ENCODE assay signal across 15 cellular contexts in genomic region chr7:2209961-2210323, GRCh38. TPM values are rescaled to one million over a fixed set of nuclear protein-coding genes. Genes with fewer than 3 reads are reported as not detected.
DNase-seq lines count a peak whose midpoint lies in the region; ATAC-seq, FAIRE-seq and TF ChIP-seq lines count a peak whose summit lies in the region.
"Had no signal": no experiment of that assay in that cellular context is flagged by ENCODE, and none has a peak within 500 bp of the region (broad histone marks: within the 10 kb centered on the region; RNA-seq: fewer than 3 reads in every experiment).

No MANE protein-coding gene starts in this region.

- ATAC-seq in GM21390 (IDR thresholded peaks at IDR 0.05; ENCODE audit: unreplicated experiment) (peak; percentile 28), HG03442 (IDR thresholded peaks at IDR 0.05; ENCODE audit: unreplicated experiment) (peak; percentile 11)

- H2BK120ac ChIP-seq in mesenchymal stem cell (ENCODE audit: low read depth, low read length) = no peak overlapping the region

- peaks cover 24% of the 10 kb centered on the region for H3K79me1 ChIP-seq in mesenchymal stem cell (replicated peaks; ENCODE audit: low read length, poor library complexity, severe bottlenecking)

- H3K9ac ChIP-seq in mesenchymal stem cell (ENCODE audit: low read length) = peak overlapping the region; percentile 70

- WGBS in mesenchymal stem cell = 98% methylated on average over 8 of the region's 8 CpGs

- H2AK5ac ChIP-seq in mesenchymal stem cell (ENCODE audit: low read length, severe bottlenecking) = no peak overlapping the region

- H3K4ac ChIP-seq in mesenchymal stem cell (ENCODE audit: low read depth in 1 of 2, low read length in 2 of 2) = no peak overlapping the region

- no peaks in the 10 kb centered on the region for H3K27me3 ChIP-seq in mesenchymal stem cell (ENCODE audit: control insufficient read depth in 1 of 2, insufficient read depth in 1 of 2, low read length in 2 of 2)
- H3K27me3 ChIP-seq: colonic mucosa, SJCRH30 had no signal

- H3K4me3 ChIP-seq in mesenchymal stem cell (ENCODE audit: insufficient read depth in 1 of 2, low read depth in 1 of 2, low read length in 2 of 2) = no peak overlapping the region
- H3K4me3 ChIP-seq: colonic mucosa, left ventricle myocardium inferior, SJCRH30, thoracic aorta had no signal

- DNase-seq in GM18507 (ENCODE audit: extremely low spot score, insufficient read length, low read depth) (no peak), mesenchymal stem cell (no peak), nucleus accumbens (lab: John Stamatoyannopoulos, UW) (no peak), C1 segment of cervical spinal cord (lab: John Stamatoyannopoulos, UW) (no peak), progenitor cell of endocrine pancreas (ENCODE audit: low spot score, unreplicated experiment) (no peak), NCI-H2196 (lab: John Stamatoyannopoulos, UW; ENCODE audit: unreplicated experiment) (no peak)

- no peak overlapping the region for H3K4me3 Mint-ChIP-seq in progenitor cell of endocrine pancreas (ENCODE audit: low read depth)
- H3K4me3 Mint-ChIP-seq: activated naive CD8-positive, alpha-beta T cell; brain; WTC11 had no signal

- H3K4me2 ChIP-seq in mesenchymal stem cell (ENCODE audit: low read length, poor library complexity, severe bottlenecking) = no peak overlapping the region

- H4K91ac ChIP-seq in mesenchymal stem cell (ENCODE audit: low read length) = no peak overlapping the region

- no peak overlapping the region for H3K27ac Mint-ChIP-seq in progenitor cell of endocrine pancreas
- H3K27ac Mint-ChIP-seq: activated naive CD8-positive, alpha-beta T cell; WTC11 had no signal

- H3K4me1 ChIP-seq in mesenchymal stem cell (ENCODE audit: control insufficient read depth, insufficient read depth, low read depth, low read length) = peaks cover 15% of the 10 kb centered on the region
- H3K4me1 ChIP-seq: colonic mucosa, SJCRH30 had no signal

- no peaks in the 10 kb centered on the region for H3K9me3 Mint-ChIP-seq in progenitor cell of endocrine pancreas (ENCODE audit: low read depth)

- H3K14ac ChIP-seq in mesenchymal stem cell (ENCODE audit: low read length in 2 of 2) = no peak overlapping the region

- H3K27me3 Mint-ChIP-seq in progenitor cell of endocrine pancreas = no peaks in the 10 kb centered on the region
- H3K27me3 Mint-ChIP-seq: activated naive CD8-positive, alpha-beta T cell; brain had no signal

- no peak overlapping the region for H3K27ac ChIP-seq in mesenchymal stem cell (ENCODE audit: low read length, poor library complexity, severe bottlenecking)
- H3K27ac ChIP-seq: colonic mucosa, left ventricle myocardium inferior, SJCRH30, thoracic aorta had no signal

- no peak overlapping the region for H4K8ac ChIP-seq in mesenchymal stem cell (ENCODE audit: low read length)

- H3K36me3 Mint-ChIP-seq in progenitor cell of endocrine pancreas (ENCODE audit: insufficient read depth) = peaks cover 36% of the 10 kb centered on the region

- no peak overlapping the region for H2AFZ ChIP-seq in mesenchymal stem cell (ENCODE audit: low read depth, low read length)

- peaks cover 53 to 64% of the 10 kb centered on the region in 2 experiments for H3K36me3 ChIP-seq in mesenchymal stem cell (ENCODE audit: control insufficient read depth in 1 of 2, insufficient read depth in 2 of 2, low read depth in 1 of 2, low read length in 2 of 2)
- H3K36me3 ChIP-seq: colonic mucosa had no signal

- no peak for TF ChIP-seq CTCF in progenitor cell of endocrine pancreas (IDR thresholded peaks at IDR 0.05; ENCODE audit: unreplicated experiment)

- no peak overlapping the region for H2BK12ac ChIP-seq in mesenchymal stem cell (ENCODE audit: low read length in 2 of 2)

- H3K18ac ChIP-seq in mesenchymal stem cell (ENCODE audit: low read depth in 1 of 2, low read length in 2 of 2) = no peak overlapping the region

- FAIRE-seq in GM18507 (lab: Jason Lieb, UNC) = peak; percentile 78

- no peak overlapping the region for H2BK5ac ChIP-seq in mesenchymal stem cell (ENCODE audit: low read depth, low read length, poor library complexity, severe bottlenecking)

- no peaks in the 10 kb centered on the region for H3K9me3 ChIP-seq in mesenchymal stem cell (ENCODE audit: control insufficient read depth, low read length)
- H3K9me3 ChIP-seq: colonic mucosa, left ventricle myocardium inferior, SJCRH30, thoracic aorta had no signal

- H3K4me1 Mint-ChIP-seq in progenitor cell of endocrine pancreas (ENCODE audit: low read depth) = no peaks in the 10 kb centered on the region
- H3K4me1 Mint-ChIP-seq: WTC11 had no signal

- H2BK15ac ChIP-seq in mesenchymal stem cell (ENCODE audit: low read depth, poor library complexity, severe bottlenecking) = no peak overlapping the region

- no peak overlapping the region for H3K23ac ChIP-seq in mesenchymal stem cell (ENCODE audit: low read length in 2 of 2)

RNA-seq across cellular contexts. Expression of gene MAD1L1, which starts 22.8 kb away (rescaled TPM):
- 12.7 TPM for polyA plus RNA-seq in mesenchymal stem cell (2013, experiment 1 of 2)
- polyA plus RNA-seq in mesenchymal stem cell (2013, experiment 2 of 2) = 12.2 TPM
- 49.8 and 50.6 TPM in 2 replicates for total RNA-seq in progenitor cell of endocrine pancreas

RNA-seq across cellular contexts. Expression of gene MRM2, which starts 32.1 kb away (rescaled TPM):
- polyA plus RNA-seq in mesenchymal stem cell (2013, experiment 1 of 2) = 15.6 TPM
- polyA plus RNA-seq in mesenchymal stem cell (2013, experiment 2 of 2) = 14.8 TPM
- 28.7 and 29.5 TPM in 2 replicates for total RNA-seq in progenitor cell of endocrine pancreas

RNA-seq across cellular contexts. Expression of gene NUDT1, which starts 32.1 kb away (rescaled TPM):
- polyA plus RNA-seq in mesenchymal stem cell (2013, experiment 1 of 2) = 13.8 TPM
- 13.5 TPM for polyA plus RNA-seq in mesenchymal stem cell (2013, experiment 2 of 2)
- 17.2 and 22.1 TPM in 2 replicates for total RNA-seq in progenitor cell of endocrine pancreas
